In genomic region chr3:186021673-186022362, GRCh38 we compare ENCODE assay signal across 14 cellular contexts.
DNase-seq lines count a peak whose midpoint lies in the region; ATAC-seq and TF ChIP-seq lines count a peak whose summit lies in the region.
"Had no signal": no experiment of that assay in that cellular context is flagged by ENCODE, and none has a peak within 500 bp of the region (broad histone marks: within the 10 kb centered on the region; RNA-seq: fewer than 3 reads in every experiment).

No MANE protein-coding gene starts in this region.

- TF ChIP-seq CTCF in foreskin fibroblast (IDR thresholded peaks at IDR 0.05; ENCODE audit: low read depth, low read length) (no peak), transverse colon (IDR thresholded peaks at IDR 0.05) (no peak)

- in situ Hi-C loops in transverse colon (cut with MboI; ENCODE audit: low pct_ligation_motif_present in 1 of 4, low pct_unique_long_range_greater_than_20kb in 1 of 4, low sequenced_read_pairs in 3 of 4) = no loop called here

- H3K4me3 ChIP-seq in foreskin fibroblast (ENCODE audit: low read depth in 1 of 2, low read length in 2 of 2) = no peak overlapping the region
- no peak overlapping the region for H3K4me3 ChIP-seq in transverse colon
- H3K4me3 ChIP-seq: right atrium auricular region had no signal

- H3K27me3 ChIP-seq in transverse colon = no peaks in the 10 kb centered on the region
- H3K27me3 ChIP-seq: right atrium auricular region had no signal

- intact Hi-C loops in transverse colon (cut with DNase I; ENCODE audit: low total_unique reads) = no loop called here

- H3K4me1 ChIP-seq in transverse colon = no peaks in the 10 kb centered on the region

- ATAC-seq in GM18858 (IDR thresholded peaks at IDR 0.05; ENCODE audit: unreplicated experiment) = no peak

- H3K27ac ChIP-seq in transverse colon = no peak overlapping the region
- H3K27ac ChIP-seq: right atrium auricular region had no signal

- peak; percentile 32 for DNase-seq in GOT3 (lab: John Stamatoyannopoulos, UW)
- DNase-seq in SW 1271 (lab: John Stamatoyannopoulos, UW) = peak; percentile 36 to 62
- peak; percentile 89 to 94 for DNase-seq in foreskin fibroblast
- DNase-seq in superior temporal gyrus (ENCODE audit: extremely low spot score) = peak; percentile 13
- DNase-seq in HT-29 (ENCODE audit: low spot score) = no peak
- no peak for DNase-seq in transverse colon
- no peak for DNase-seq in LoVo (ENCODE audit: low spot score)
- DNase-seq: DMS53, glutamatergic neuron, Kasumi-1, midbrain, NCI-H524 had no signal

- H3K36me3 ChIP-seq in transverse colon = no peaks in the 10 kb centered on the region
- H3K36me3 ChIP-seq: right atrium auricular region had no signal

- no peak for TF ChIP-seq POLR2A in transverse colon (IDR thresholded peaks at IDR 0.05)

- 86% methylated on average over 7 to 8 of the region's 8 CpGs for WGBS in transverse colon (ENCODE audit: low coverage in 1 of 2), 2 donors

- H3K9me3 ChIP-seq in transverse colon = peaks cover 0 to under 1% of the 10 kb centered on the region in 2 donors

- no peak for TF ChIP-seq EP300 in transverse colon (IDR thresholded peaks at IDR 0.05; ENCODE audit: low read depth)

Comparison
In these comparisons a context has a peak if more than half of its experiments do, and no peak if none do; other contexts are left out.
1. DNase-seq: peak in GOT3 (single experiment), SW 1271 (2 of 2), foreskin fibroblast (2 of 2) and superior temporal gyrus (single experiment); none in HT-29 (single experiment), transverse colon (single experiment) and LoVo (single experiment).